ENCODE assay signal across 13 cellular contexts in genomic region chr9:131228096-131228495, GRCh38. TPM values are rescaled to one million over a fixed set of nuclear protein-coding genes. Genes with fewer than 3 reads are reported as not detected.
DNase-seq lines count a peak whose midpoint lies in the region; ATAC-seq, FAIRE-seq and TF ChIP-seq lines count a peak whose summit lies in the region.
"Had no signal": no experiment of that assay in that cellular context is flagged by ENCODE, and none has a peak within 500 bp of the region (broad histone marks: within the 10 kb centered on the region; RNA-seq: fewer than 3 reads in every experiment).

No MANE protein-coding gene starts in this region.

- peaks cover 0 to 11% (median 3%) of the 10 kb centered on the region in 4 donors for H3K4me1 ChIP-seq in right lobe of liver
- H3K4me1 ChIP-seq in HepG2 (ENCODE audit: insufficient read depth, low read length) = no peaks in the 10 kb centered on the region
- peaks cover 38% of the 10 kb centered on the region for H3K4me1 ChIP-seq in mononuclear cell (ENCODE audit: insufficient read depth, low read length)
- no peaks in the 10 kb centered on the region for H3K4me1 ChIP-seq in SJCRH30

- no peak overlapping the region for H3K9ac ChIP-seq in HepG2 (ENCODE audit: insufficient read depth, low read depth, low read length)

- H3K27me3 Mint-ChIP-seq in activated naive CD8-positive, alpha-beta T cell treated with anti-CD3 and anti-CD28 coated beads, Interleukin-2, amount 50 U/mL, for 24 hours = no peaks in the 10 kb centered on the region
- H3K27me3 Mint-ChIP-seq: activated CD4-positive, alpha-beta T cell treated with anti-CD3 and anti-CD28 coated beads for 36 hours had no signal

- TF ChIP-seq EP300 in HepG2 (IDR thresholded peaks at IDR 0.05; ENCODE audit: low read depth in 2 of 2, low read length in 2 of 2) (no peak), HepG2 (CRISPR knock-in tag; IDR thresholded peaks at IDR 0.05; ENCODE audit: borderline replicate concordance) (no peak)

- TF ChIP-seq CTCF in right lobe of liver (IDR thresholded peaks at IDR 0.05) (no peak), HepG2 (CRISPR knock-in tag; IDR thresholded peaks at IDR 0.05) (no peak), choroid plexus epithelial cell (conservative IDR thresholded peaks at IDR 0.05; ENCODE audit: low read depth, low read length) (no peak)

- no peak overlapping the region for H2AFZ ChIP-seq in HepG2 (ENCODE audit: low read length)

- POLR2A ChIA-PET in HepG2 (lab: Yijun Ruan, JAX) = no interaction called here

- H3K4me3 Mint-ChIP-seq in activated naive CD8-positive, alpha-beta T cell treated with anti-CD3 and anti-CD28 coated beads, Interleukin-2, amount 50 U/mL, for 24 hours = no peak overlapping the region
- H3K4me3 Mint-ChIP-seq: activated CD4-positive, alpha-beta T cell treated with anti-CD3 and anti-CD28 coated beads for 36 hours had no signal

- H3K79me2 ChIP-seq in HepG2 (ENCODE audit: insufficient read depth, low read length) = no peaks in the 10 kb centered on the region

- H3K27ac Mint-ChIP-seq in activated naive CD8-positive, alpha-beta T cell treated with anti-CD3 and anti-CD28 coated beads, Interleukin-2, amount 50 U/mL, for 24 hours = no peak overlapping the region
- H3K27ac Mint-ChIP-seq: activated CD4-positive, alpha-beta T cell treated with anti-CD3 and anti-CD28 coated beads for 36 hours had no signal

- no peak for TF ChIP-seq RAD21 in HepG2 (CRISPR knock-in tag; IDR thresholded peaks at IDR 0.05)

- peaks cover 44% of the 10 kb centered on the region for H3K36me3 Mint-ChIP-seq in activated naive CD8-positive, alpha-beta T cell treated with anti-CD3 and anti-CD28 coated beads, Interleukin-2, amount 50 U/mL, for 24 hours (ENCODE audit: low read depth)

- FAIRE-seq in HepG2 (lab: Jason Lieb, UNC) = no peak
- FAIRE-seq: GM12891 had no signal

- 58% methylated on average over 4 of the region's 8 CpGs for WGBS in right lobe of liver (ENCODE audit: insufficient coverage, low coverage, low lambda C conversion rate, missing lambda C conversion rate)
- WGBS in HepG2 (ENCODE audit: low lambda C conversion rate) = 95% methylated on average over 8 of the region's 8 CpGs

- H3K27ac ChIP-seq in right lobe of liver (no peak overlapping the region), HepG2 (ENCODE audit: extremely low read length, insufficient read depth, low read length) (no peak overlapping the region), SJCRH30 (no peak overlapping the region)

- H3K9me3 Mint-ChIP-seq in activated naive CD8-positive, alpha-beta T cell treated with anti-CD3 and anti-CD28 coated beads, Interleukin-2, amount 50 U/mL, for 24 hours = no peaks in the 10 kb centered on the region

- TF ChIP-seq POLR2A in right lobe of liver (IDR thresholded peaks at IDR 0.05) (no peak), HepG2 (IDR thresholded peaks at IDR 0.05; ENCODE audit: insufficient read depth in 1 of 2, low read depth in 2 of 2, low read length in 2 of 2) (no peak)

- H3K9me3 ChIP-seq in right lobe of liver (no peaks in the 10 kb centered on the region), HepG2 (ENCODE audit: low read length) (no peaks in the 10 kb centered on the region), mononuclear cell (ENCODE audit: low read depth, low read length) (no peaks in the 10 kb centered on the region), SJCRH30 (replicated peaks) (no peaks in the 10 kb centered on the region)

- H3K4me3 ChIP-seq in right lobe of liver (peak overlapping the region; percentile 5 to 30 (median 17)), HepG2 (replicated peaks in 1 of 3; ENCODE audit: insufficient read depth in 1 of 3, low read depth in 2 of 3, low read length in 3 of 3) (no peak overlapping the region), choroid plexus epithelial cell (ENCODE audit: low read depth, low read length) (no peak overlapping the region), mononuclear cell (ENCODE audit: low read length) (peak overlapping the region; percentile 65), SJCRH30 (no peak overlapping the region)
- H3K4me3 ChIP-seq: cardiac muscle cell had no signal

- peaks cover 0 to 38% (median 10%) of the 10 kb centered on the region in 4 donors for H3K36me3 ChIP-seq in right lobe of liver
- peaks cover 15 to 45% of the 10 kb centered on the region in 2 experiments for H3K36me3 ChIP-seq in HepG2 (replicated peaks in 1 of 2; ENCODE audit: control insufficient read depth in 1 of 2, insufficient read depth in 2 of 2, low read length in 2 of 2)
- H3K36me3 ChIP-seq in SJCRH30 = peaks cover 46% of the 10 kb centered on the region

- peak in 3 of 4 donors; percentile 10 to 25 (median 16) for ATAC-seq in right lobe of liver
- ATAC-seq in HepG2 = no peak
- no peak for ATAC-seq in HG02610 (IDR thresholded peaks at IDR 0.05; ENCODE audit: unreplicated experiment)
- ATAC-seq in activated naive CD8-positive, alpha-beta T cell treated with anti-CD3 and anti-CD28 coated beads, Interleukin-2, amount 50 U/mL, for 24 hours = no peak
- ATAC-seq: activated CD4-positive, alpha-beta T cell treated with anti-CD3 and anti-CD28 coated beads for 36 hours had no signal

- intact Hi-C loops in right lobe of liver (cut with DNase I) (no loop called here), HepG2 (cut with micrococcal nuclease; ENCODE audit: unreplicated experiment) (no loop called here)

- H3K27me3 ChIP-seq in right lobe of liver (no peaks in the 10 kb centered on the region), HepG2 (ENCODE audit: control insufficient read depth in 1 of 2, insufficient read depth in 2 of 2, low read length in 2 of 2) (no peaks in the 10 kb centered on the region), mononuclear cell (ENCODE audit: insufficient read depth, low read length) (no peaks in the 10 kb centered on the region), SJCRH30 (no peaks in the 10 kb centered on the region)
- H3K27me3 ChIP-seq: cardiac muscle cell had no signal

- H3K4me1 Mint-ChIP-seq in activated naive CD8-positive, alpha-beta T cell treated with anti-CD3 and anti-CD28 coated beads, Interleukin-2, amount 50 U/mL, for 24 hours = peaks cover 6% of the 10 kb centered on the region
- H3K4me1 Mint-ChIP-seq: activated CD4-positive, alpha-beta T cell treated with anti-CD3 and anti-CD28 coated beads for 36 hours had no signal

- no TSS peak for BruUV-seq in HepG2 (replicated peaks; lab: Mats Ljungman, UMichigan)

- CTCF ChIA-PET in HepG2 (lab: Yijun Ruan, JAX; ENCODE audit: low intra/inter-chr PET ratio, low total read pairs) = no interaction called here

- H4K20me1 ChIP-seq in HepG2 (ENCODE audit: insufficient read depth, low read length) = no peaks in the 10 kb centered on the region

- in situ Hi-C loops in HepG2 (cut with HindIII; ENCODE audit: extremely low pct_ligation_motif_present, low pct_unique_long_range_greater_than_20kb) = no loop called here

- no peak overlapping the region for H3K4me2 ChIP-seq in HepG2 (ENCODE audit: low read depth, low read length)

- DNase-seq in right lobe of liver = peak in 1 of 3 donors; percentile 51
- no peak for DNase-seq in HepG2 (ENCODE audit: low spot score)
- DNase-seq in choroid plexus epithelial cell (ENCODE audit: low read depth) = peak; percentile 12
- no peak for DNase-seq in activated naive CD8-positive, alpha-beta T cell treated with anti-CD3 and anti-CD28 coated beads, Interleukin-2, amount 50 U/mL, for 24 hours
- no peak for DNase-seq in EL
- DNase-seq in SJCRH30 = no peak
- DNase-seq: activated CD4-positive, alpha-beta T cell treated with anti-CD3 and anti-CD28 coated beads for 36 hours; activated effector memory CD4-positive, alpha-beta T cell treated with anti-CD3 and anti-CD28 coated beads, Interleukin-2, amount 50 U/mL, for 16 hours; NCI-H82 had no signal

RNA-seq across cellular contexts. Expression of gene FAM78A, which starts 48.2 kb away (rescaled TPM):
- total RNA-seq in right lobe of liver = 1 to 10 TPM in 4 of 6 experiments, under 1 TPM in 2; 0.92 to 2.4 (median 1.6) TPM
- 0.14 and 0.18 TPM in 2 replicates for total RNA-seq in HepG2 (2016; rRNA removed; fragmentation: Illumina TruSeq; extraction: Trizol)
- not detected in 2 replicates for total RNA-seq in HepG2 (2016; cell fraction: cytosol; rRNA removed; fragmentation: Illumina TruSeq; extraction: Trizol; ENCODE audit: low read depth)
- 0.15 and 0.26 TPM in 2 replicates for total RNA-seq in HepG2 (2016; cell fraction: insoluble cytoplasmic fraction; rRNA removed; fragmentation: Illumina TruSeq; extraction: Trizol)
- 0.15 TPM in 1 of 2 replicates, not detected in the other for total RNA-seq in HepG2 (2016; cell fraction: membrane; rRNA removed; fragmentation: Illumina TruSeq; extraction: Trizol)
- 0.50 and 0.68 TPM in 2 replicates for total RNA-seq in HepG2 (2016; cell fraction: nucleus; rRNA removed; fragmentation: Illumina TruSeq; extraction: Trizol)
- 0.51 and 0.62 TPM in 2 replicates for polyA plus RNA-seq in HepG2 (2011; rRNA removed)
- polyA plus RNA-seq in HepG2 (2011; cell fraction: cytosol; rRNA removed) = 0.37 and 0.43 TPM in 2 replicates
- polyA plus RNA-seq in HepG2 (2011; cell fraction: nucleus; rRNA removed) = 0.63 and 0.69 TPM in 2 replicates
- polyA plus RNA-seq in HepG2 (2012) = 0.25 and 0.30 TPM in 2 replicates
- polyA plus RNA-seq in HepG2 (2016; cell fraction: cytosol; fragmentation: Illumina TruSeq; extraction: Trizol; ENCODE audit: low read depth) = 0.03 and 0.11 TPM in 2 replicates
- polyA plus RNA-seq in HepG2 (2016; cell fraction: insoluble cytoplasmic fraction; fragmentation: Illumina TruSeq; extraction: Trizol; ENCODE audit: low read depth) = 0.12 and 0.21 TPM in 2 replicates
- 0.07 and 0.10 TPM in 2 replicates for polyA plus RNA-seq in HepG2 (2016; cell fraction: membrane; fragmentation: Illumina TruSeq; extraction: Trizol; ENCODE audit: low read depth)
- 0.11 and 0.22 TPM in 2 replicates for polyA plus RNA-seq in HepG2 (2016; cell fraction: nucleus; fragmentation: Illumina TruSeq; extraction: Trizol; ENCODE audit: insufficient read depth, low read depth)
- polyA minus RNA-seq in HepG2 (2011; rRNA and poly(A)+ RNA removed; ENCODE audit: low replicate concordance) = 0.62 and 23.9 TPM in 2 replicates
- 0.26 and 0.49 TPM in 2 replicates for polyA minus RNA-seq in HepG2 (2011; cell fraction: cytosol; rRNA and poly(A)+ RNA removed)
- polyA minus RNA-seq in HepG2 (2011; cell fraction: nucleus; rRNA and poly(A)+ RNA removed) = 0.12 and 0.13 TPM in 2 replicates
- 32.3 TPM for total RNA-seq in mononuclear cell
- 2.2 and 2.4 TPM in 2 replicates for total RNA-seq in SJCRH30 (2014; rRNA removed; shearing (Covaris generic))

Comparison
In these comparisons a context has a peak if more than half of its experiments do, and no peak if none do; other contexts are left out.
1. ATAC-seq: peak in right lobe of liver (3 of 4); none in HepG2 (single experiment), HG02610 (single experiment) and activated naive CD8-positive, alpha-beta T cell treated with anti-CD3 and anti-CD28 coated beads, Interleukin-2, amount 50 U/mL, for 24 hours (single experiment).
2. H3K4me3 ChIP-seq: peak in right lobe of liver (3 of 3) and mononuclear cell (single experiment); none in HepG2 (0 of 3), choroid plexus epithelial cell (single experiment) and SJCRH30 (single experiment).